Comparison of ENCODE assay signal across 8 cellular contexts in genomic region chr2:136008205-136008865, GRCh38. TPM values are rescaled to one million over a fixed set of nuclear protein-coding genes. Genes with fewer than 3 reads are reported as not detected.
A peak's percentile ranks its signal among the peaks of the same experiment; 100 is the strongest.
DNase-seq lines count a peak whose midpoint lies in the region; ATAC-seq lines count a peak whose summit lies in the region.

No MANE protein-coding gene starts in this region.

- no peaks in the 10 kb centered on the region for H3K9me3 Mint-ChIP-seq in activated naive CD8-positive, alpha-beta T cell (ENCODE audit: low read depth)

- ATAC-seq in GM18867 (IDR thresholded peaks at IDR 0.05; ENCODE audit: unreplicated experiment) (peak; percentile 49), sciatic nerve (peak; percentile 82), GM19328 (IDR thresholded peaks at IDR 0.05; ENCODE audit: unreplicated experiment) (no peak)

- H3K4me3 Mint-ChIP-seq in activated naive CD8-positive, alpha-beta T cell, result no peak overlapping the region

- H3K4me1 Mint-ChIP-seq in activated naive CD8-positive, alpha-beta T cell (ENCODE audit: low read depth), result peaks cover 30% of the 10 kb centered on the region

- peaks cover 8% of the 10 kb centered on the region for H3K36me3 Mint-ChIP-seq in activated naive CD8-positive, alpha-beta T cell

- DNase-seq in SW480 (ENCODE audit: low spot score) (peak; percentile 46), sciatic nerve (ENCODE audit: low spot score) (peak; percentile 61), RPMI8226 (no peak), GM19238 (ENCODE audit: insufficient read length, low spot score) (no peak), NCI-H1048 (lab: John Stamatoyannopoulos, UW) (no peak)

- intact Hi-C loops in sciatic nerve (cut with DNase I), result no loop called here

- H3K27me3 Mint-ChIP-seq in activated naive CD8-positive, alpha-beta T cell, result no peaks in the 10 kb centered on the region

- peak overlapping the region; percentile 1 for H3K27ac Mint-ChIP-seq in activated naive CD8-positive, alpha-beta T cell

RNA-seq across cellular contexts. Expression of gene DARS1, which starts 22.9 kb away (rescaled TPM):
- 71.1 TPM for total RNA-seq in sciatic nerve

Comparison
In these comparisons a context has a peak if more than half of its experiments do, and no peak if none do; other contexts are left out.
1. DNase-seq: peak in SW480 (single experiment) and sciatic nerve (single experiment); none in RPMI8226 (single experiment), GM19238 (single experiment) and NCI-H1048 (single experiment).